ENCODE assay signal across 26 cellular contexts in the genomic region with DNA sequence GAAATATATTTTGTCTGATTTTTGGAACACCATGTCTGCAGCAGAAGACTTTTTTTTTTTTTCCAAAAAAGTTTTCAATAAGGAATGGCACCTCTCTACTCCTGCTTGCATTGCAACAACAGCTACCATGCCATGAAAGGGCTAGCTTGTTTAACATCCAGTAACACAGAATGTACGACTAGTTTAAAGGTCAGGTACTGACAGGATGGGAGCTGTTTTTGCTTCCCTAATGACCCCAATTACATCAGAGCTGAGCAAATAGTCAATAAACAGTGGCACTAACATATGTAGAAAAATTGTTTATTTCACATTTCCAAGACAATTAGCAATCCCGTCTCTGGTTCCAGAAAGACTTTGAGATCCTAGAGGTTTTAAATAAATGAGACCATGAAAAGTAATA.
"Had no signal": no experiment of that assay in that cellular context is flagged by ENCODE, and none has a peak within 500 bp of the region (broad histone marks: within the 10 kb centered on the region; RNA-seq: fewer than 3 reads in every experiment).

No MANE protein-coding gene starts in this region.

- H3K4me3 Mint-ChIP-seq: activated CD4-positive, alpha-beta memory T cell treated with anti-CD3 and anti-CD28 coated beads, Interleukin-2, amount 10 ng/mL, durations not matched to agents 7 days and 5 days; activated CD4-positive, alpha-beta T cell treated with anti-CD3 and anti-CD28 coated beads for 36 hours; activated naive CD8-positive, alpha-beta T cell treated with anti-CD3 and anti-CD28 coated beads, Interleukin-2, amount 10 ng/mL, durations not matched to agents 7 days and 5 days; T-cell had no signal

- H3K4me1 Mint-ChIP-seq: activated CD4-positive, alpha-beta memory T cell treated with anti-CD3 and anti-CD28 coated beads, Interleukin-2, amount 10 ng/mL, durations not matched to agents 7 days and 5 days; activated CD4-positive, alpha-beta T cell treated with anti-CD3 and anti-CD28 coated beads for 36 hours; activated naive CD8-positive, alpha-beta T cell treated with anti-CD3 and anti-CD28 coated beads, Interleukin-2, amount 10 ng/mL, durations not matched to agents 7 days and 5 days; T-cell had no signal

- FAIRE-seq: TTC549 had no signal

- H3K36me3 Mint-ChIP-seq: activated naive CD8-positive, alpha-beta T cell treated with anti-CD3 and anti-CD28 coated beads, Interleukin-2, amount 10 ng/mL, durations not matched to agents 7 days and 5 days; T-cell had no signal

- H3K27me3 ChIP-seq: adrenal gland, breast epithelium, Peyer's patch had no signal

- H3K27me3 Mint-ChIP-seq: activated CD4-positive, alpha-beta memory T cell treated with anti-CD3 and anti-CD28 coated beads, Interleukin-2, amount 10 ng/mL, durations not matched to agents 7 days and 5 days; activated CD4-positive, alpha-beta T cell treated with anti-CD3 and anti-CD28 coated beads for 36 hours; activated naive CD8-positive, alpha-beta T cell treated with anti-CD3 and anti-CD28 coated beads, Interleukin-2, amount 10 ng/mL, durations not matched to agents 7 days and 5 days; T-cell had no signal

- H3K27ac ChIP-seq: adrenal gland, breast epithelium, Peyer's patch, RWPE1 had no signal

- H3K9me3 ChIP-seq: adrenal gland, breast epithelium, Peyer's patch had no signal

- DNase-seq: activated CD4-positive, alpha-beta memory T cell treated with anti-CD3 and anti-CD28 coated beads, Interleukin-2, amount 10 ng/mL, durations not matched to agents 7 days and 5 days; activated CD4-positive, alpha-beta T cell treated with anti-CD3 and anti-CD28 coated beads for 36 hours; activated CD4-positive, alpha-beta T cell treated with anti-CD3 and anti-CD28 coated beads, Interleukin-2, amount 50 U/mL, for 1 hour; activated naive CD4-positive, alpha-beta T cell treated with anti-CD3 and anti-CD28 coated beads, Interleukin-2, amount 50 U/mL, for 16 hours; activated naive CD8-positive, alpha-beta T cell treated with anti-CD3 and anti-CD28 coated beads, Interleukin-2, amount 10 ng/mL, durations not matched to agents 7 days and 5 days; activated T-cell treated with anti-CD3 and anti-CD28 coated beads for 4 hours; activated T-cell treated with anti-CD3 and anti-CD28 coated beads, Interleukin-2, amount 50 U/mL, for 48 hours; adrenal gland; caudate nucleus; KG1; MV-4-11; NCI-H1092 treated with DMSO at 0.1 percent for 48 hours; NCI-H1436; NCI-H187 treated with DMSO at 0.1 percent for 48 hours; NCI-H2081 treated with DMSO at 0.1 percent for 48 hours; NCI-H2171; NCI-H226; NCI-H526; Peyer's patch; Right ventricle myocardium superior; T-cell; T-helper 2 cell; T1000 had no signal

- H3K36me3 ChIP-seq: adrenal gland, breast epithelium, Peyer's patch had no signal

- H3K4me3 ChIP-seq: adrenal gland, breast epithelium, Peyer's patch had no signal

- H3K9me3 Mint-ChIP-seq: activated naive CD8-positive, alpha-beta T cell treated with anti-CD3 and anti-CD28 coated beads, Interleukin-2, amount 10 ng/mL, durations not matched to agents 7 days and 5 days had no signal

- ATAC-seq: activated CD4-positive, alpha-beta T cell treated with anti-CD3 and anti-CD28 coated beads for 36 hours; T-cell had no signal

- H3K27ac Mint-ChIP-seq: activated CD4-positive, alpha-beta memory T cell treated with anti-CD3 and anti-CD28 coated beads, Interleukin-2, amount 10 ng/mL, durations not matched to agents 7 days and 5 days; activated CD4-positive, alpha-beta T cell treated with anti-CD3 and anti-CD28 coated beads for 36 hours; activated naive CD8-positive, alpha-beta T cell treated with anti-CD3 and anti-CD28 coated beads, Interleukin-2, amount 10 ng/mL, durations not matched to agents 7 days and 5 days; T-cell had no signal

- H3K4me1 ChIP-seq: adrenal gland, breast epithelium, Peyer's patch had no signal
